Comparison of ENCODE assay signal across 8 cellular contexts in the genomic region with DNA sequence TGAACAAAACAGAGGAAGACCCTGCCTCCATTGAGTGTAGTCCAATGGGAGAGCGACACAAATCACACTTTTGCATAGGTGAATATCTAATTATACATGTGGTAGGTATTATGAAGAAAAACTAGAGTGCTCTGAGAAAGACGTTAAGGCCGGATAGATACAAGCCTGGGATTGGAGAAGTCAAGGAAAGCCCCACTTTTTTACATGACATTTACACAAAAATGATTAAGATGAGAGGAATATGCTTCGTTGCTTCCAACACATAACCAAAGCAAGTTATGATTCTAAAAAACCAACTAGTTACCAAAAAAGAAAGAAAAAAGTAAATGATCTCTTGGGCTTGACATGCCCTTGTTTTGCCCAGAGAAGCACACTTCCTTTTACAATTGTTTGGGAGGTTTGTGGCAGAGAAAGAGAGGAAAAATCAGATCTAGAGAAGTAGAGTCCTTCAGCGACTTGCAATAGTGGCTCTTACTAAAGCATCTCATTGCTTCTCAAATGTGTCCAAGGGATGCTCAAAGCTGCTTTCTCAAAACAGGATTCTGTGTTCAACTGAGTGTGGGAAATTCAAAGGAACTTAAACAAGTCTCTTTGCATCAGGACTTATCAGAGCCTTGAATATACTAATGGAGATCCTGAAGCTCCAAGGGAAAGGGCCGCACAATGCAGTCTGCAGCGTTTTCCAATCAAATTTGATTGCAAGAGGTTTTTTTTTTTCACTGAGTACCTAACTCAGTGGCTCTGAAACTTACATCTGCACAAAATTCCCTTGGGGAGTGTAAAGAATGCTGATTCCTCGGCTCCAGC. TPM values are rescaled to one million over a fixed set of nuclear protein-coding genes. Genes with fewer than 3 reads are reported as not detected.
DNase-seq lines count a peak whose midpoint lies in the region; ATAC-seq and TF ChIP-seq lines count a peak whose summit lies in the region.

No MANE protein-coding gene starts in this region.

- POLR2A ChIA-PET in OCI-LY7 (lab: Charles Lee), result interaction anchor here (0.7 to 11.2 kb wide), 16 partner anchors 7 to 214 kb away, joined by 3 to 173 read pairs (median 5); a partner anchor contains a TSS

- no peaks in the 10 kb centered on the region for H3K9me3 ChIP-seq in OCI-LY7 (ENCODE audit: low read length)
- H3K9me3 ChIP-seq in Peyer's patch, result no peaks in the 10 kb centered on the region

- H3K4me1 Mint-ChIP-seq in activated CD8-positive, alpha-beta memory T cell treated with anti-CD3 and anti-CD28 coated beads, Interleukin-2, amount 10 ng/mL, durations not matched to agents 7 days and 5 days, result peaks cover 97% of the 10 kb centered on the region
- peaks cover 96% of the 10 kb centered on the region for H3K4me1 Mint-ChIP-seq in stimulated activated effector memory CD8-positive, alpha-beta T cell treated with anti-CD3 and anti-CD28 coated beads, Interleukin-12 subunit alpha, Interleukin-12 subunit beta, amount 100 ng/mL, for 72 hours

- H3K79me2 ChIP-seq in OCI-LY7 (ENCODE audit: insufficient read depth, low read depth, low read length), result peaks cover 94% of the 10 kb centered on the region

- peak overlapping the region; percentile 95 for H3K4me2 ChIP-seq in OCI-LY7 (ENCODE audit: low read length)

- CTCF ChIA-PET in activated CD8-positive, alpha-beta memory T cell treated with anti-CD3 and anti-CD28 coated beads, Interleukin-2, amount 10 ng/mL, durations not matched to agents 7 days and 5 days (lab: Charles Lee), result interaction anchor here (1.2 to 6.3 kb wide), 6 partner anchors 13 to 575 kb away, joined by 3 to 52 read pairs (median 4); a partner anchor contains a TSS
- CTCF ChIA-PET in OCI-LY7 (lab: Charles Lee; ENCODE audit: unreplicated experiment), result interaction anchor here (1.0 to 1.6 kb wide), 2 partner anchors 12 to 14 kb away, joined by 4 to 13 read pairs; no protein-coding TSS in a partner anchor

- BruUV-seq in OCI-LY7 (replicated peaks; lab: Mats Ljungman, UMichigan), result TSS peak; percentile 27

- H3K27ac ChIP-seq in OCI-LY7 (ENCODE audit: low read depth, low read length, poor library complexity, severe bottlenecking) (peak overlapping the region; percentile 99), Peyer's patch (peak overlapping the region in 1 of 4 donors; percentile 83)

- no peak for DNase-seq in activated CD8-positive, alpha-beta memory T cell treated with anti-CD3 and anti-CD28 coated beads, Interleukin-2, amount 10 ng/mL, durations not matched to agents 7 days and 5 days
- DNase-seq in activated CD8-positive, alpha-beta memory T cell treated with anti-CD3 and anti-CD28 coated beads, Interleukin-2, amount 50 U/mL, for 48 hours, result no peak
- DNase-seq in OCI-LY7 (ENCODE audit: low spot score), result peak; percentile 80
- DNase-seq in stimulated activated effector memory CD8-positive, alpha-beta T cell treated with anti-CD3 and anti-CD28 coated beads, Interleukin-12 subunit alpha, Interleukin-12 subunit beta, amount 100 ng/mL, for 72 hours (ENCODE audit: low spot score in 2 of 2), result no peak
- no peak for DNase-seq in NCI-H1048 (lab: John Stamatoyannopoulos, UW)
- DNase-seq in Peyer's patch, result no peak
- DNase-seq in left cardiac atrium, result no peak

- TF ChIP-seq CTCF in OCI-LY7 (conservative IDR thresholded peaks at IDR 0.05; ENCODE audit: low read length), result no peak
- TF ChIP-seq CTCF in Peyer's patch (IDR thresholded peaks at IDR 0.05), result no peak

- intact Hi-C loops in OCI-LY7 (cut with micrococcal nuclease; ENCODE audit: unreplicated experiment) (loop anchor here (1.0 to 5.0 kb wide), 3 partner anchors 7 to 210 kb away; no protein-coding TSS in a partner anchor), left cardiac atrium (cut with DNase I) (no loop called here)

- H3K4me3 ChIP-seq in OCI-LY7 (ENCODE audit: low read depth, low read length, poor library complexity, severe bottlenecking), result peak overlapping the region; percentile 32
- no peak overlapping the region for H3K4me3 ChIP-seq in Peyer's patch

- H3K4me1 ChIP-seq in OCI-LY7 (ENCODE audit: insufficient read depth, low read length, poor library complexity, severe bottlenecking) (peaks cover 100% of the 10 kb centered on the region), Peyer's patch (peaks cover 0 to 40% (median 36%) of the 10 kb centered on the region in 4 donors)

- no peaks in the 10 kb centered on the region for H4K20me1 ChIP-seq in OCI-LY7 (ENCODE audit: insufficient read depth, low read length)

- H3K9me3 Mint-ChIP-seq in activated CD8-positive, alpha-beta memory T cell treated with anti-CD3 and anti-CD28 coated beads, Interleukin-2, amount 10 ng/mL, durations not matched to agents 7 days and 5 days (ENCODE audit: low read depth), result no peaks in the 10 kb centered on the region
- H3K9me3 Mint-ChIP-seq in stimulated activated effector memory CD8-positive, alpha-beta T cell treated with anti-CD3 and anti-CD28 coated beads, Interleukin-12 subunit alpha, Interleukin-12 subunit beta, amount 100 ng/mL, for 72 hours, result no peaks in the 10 kb centered on the region

- no peaks in the 10 kb centered on the region for H3K27me3 ChIP-seq in Peyer's patch

- H3K27ac Mint-ChIP-seq in activated CD8-positive, alpha-beta memory T cell treated with anti-CD3 and anti-CD28 coated beads, Interleukin-2, amount 10 ng/mL, durations not matched to agents 7 days and 5 days, result peak overlapping the region; percentile 92
- H3K27ac Mint-ChIP-seq in stimulated activated effector memory CD8-positive, alpha-beta T cell treated with anti-CD3 and anti-CD28 coated beads, Interleukin-12 subunit alpha, Interleukin-12 subunit beta, amount 100 ng/mL, for 72 hours, result peak overlapping the region; percentile 83

- H3K27me3 Mint-ChIP-seq in activated CD8-positive, alpha-beta memory T cell treated with anti-CD3 and anti-CD28 coated beads, Interleukin-2, amount 10 ng/mL, durations not matched to agents 7 days and 5 days, result no peaks in the 10 kb centered on the region

- peaks cover 24% of the 10 kb centered on the region for H3K36me3 Mint-ChIP-seq in activated CD8-positive, alpha-beta memory T cell treated with anti-CD3 and anti-CD28 coated beads, Interleukin-2, amount 10 ng/mL, durations not matched to agents 7 days and 5 days
- H3K36me3 Mint-ChIP-seq in stimulated activated effector memory CD8-positive, alpha-beta T cell treated with anti-CD3 and anti-CD28 coated beads, Interleukin-12 subunit alpha, Interleukin-12 subunit beta, amount 100 ng/mL, for 72 hours, result peaks cover 30% of the 10 kb centered on the region

- H3K9me2 ChIP-seq in OCI-LY7 (ENCODE audit: insufficient read depth, low read length), result no peaks in the 10 kb centered on the region

- H2AFZ ChIP-seq in OCI-LY7 (ENCODE audit: low read length), result no peak overlapping the region; the same call in 1 of the 2 replicates

- H3K4me3 Mint-ChIP-seq in activated CD8-positive, alpha-beta memory T cell treated with anti-CD3 and anti-CD28 coated beads, Interleukin-2, amount 10 ng/mL, durations not matched to agents 7 days and 5 days, result peak overlapping the region; percentile 7
- peak overlapping the region; percentile 71 for H3K4me3 Mint-ChIP-seq in stimulated activated effector memory CD8-positive, alpha-beta T cell treated with anti-CD3 and anti-CD28 coated beads, Interleukin-12 subunit alpha, Interleukin-12 subunit beta, amount 100 ng/mL, for 72 hours

- peaks cover 3% of the 10 kb centered on the region; the same call in 1 of the 2 replicates for H3K36me3 ChIP-seq in OCI-LY7 (ENCODE audit: insufficient read depth, low read length)
- no peaks in the 10 kb centered on the region for H3K36me3 ChIP-seq in Peyer's patch

- TF ChIP-seq POLR2A in Peyer's patch (IDR thresholded peaks at IDR 0.05), result no peak

- ATAC-seq in activated CD8-positive, alpha-beta memory T cell treated with anti-CD3 and anti-CD28 coated beads, Interleukin-2, amount 10 ng/mL, durations not matched to agents 7 days and 5 days, result no peak
- peak; percentile 31 for ATAC-seq in HG02798 (IDR thresholded peaks at IDR 0.05; ENCODE audit: poor library complexity, unreplicated experiment)
- peak; percentile 48 for ATAC-seq in stimulated activated effector memory CD8-positive, alpha-beta T cell treated with anti-CD3 and anti-CD28 coated beads, Interleukin-12 subunit alpha, Interleukin-12 subunit beta, amount 100 ng/mL, for 72 hours
- no peak for ATAC-seq in left cardiac atrium

RNA-seq across cellular contexts. Expression of a gene that starts 38.8 kb away (rescaled TPM):
- 100 to 1,000 TPM in 1 of 2 experiments, 10 to 100 TPM in 1; 85.0 to 105 TPM for total RNA-seq in activated CD8-positive, alpha-beta memory T cell treated with anti-CD3 and anti-CD28 coated beads, Interleukin-2, amount 10 ng/mL, durations not matched to agents 7 days and 5 days
- 79.4 and 88.8 TPM in 2 replicates for total RNA-seq in OCI-LY7 (2014; rRNA removed; shearing (Covaris generic))
- 78.2 and 81.2 TPM in 2 replicates for total RNA-seq in OCI-LY7 (2022)
- total RNA-seq in Peyer's patch, result 10 to 100 TPM in 3 of 4 donors, 1 to 10 TPM in 1; 7.7 to 66.8 (median 15.3) TPM
- total RNA-seq in left cardiac atrium, result 10 to 100 TPM; 22.1 to 27.9 TPM

Comparison
In these comparisons a context has a peak if more than half of its experiments do, and no peak if none do; other contexts are left out.
1. ATAC-seq: peak in HG02798 (single experiment) and stimulated activated effector memory CD8-positive, alpha-beta T cell treated with anti-CD3 and anti-CD28 coated beads, Interleukin-12 subunit alpha, Interleukin-12 subunit beta, amount 100 ng/mL, for 72 hours (single experiment); none in activated CD8-positive, alpha-beta memory T cell treated with anti-CD3 and anti-CD28 coated beads, Interleukin-2, amount 10 ng/mL, durations not matched to agents 7 days and 5 days (single experiment) and left cardiac atrium (0 of 2).